In the genomic region with DNA sequence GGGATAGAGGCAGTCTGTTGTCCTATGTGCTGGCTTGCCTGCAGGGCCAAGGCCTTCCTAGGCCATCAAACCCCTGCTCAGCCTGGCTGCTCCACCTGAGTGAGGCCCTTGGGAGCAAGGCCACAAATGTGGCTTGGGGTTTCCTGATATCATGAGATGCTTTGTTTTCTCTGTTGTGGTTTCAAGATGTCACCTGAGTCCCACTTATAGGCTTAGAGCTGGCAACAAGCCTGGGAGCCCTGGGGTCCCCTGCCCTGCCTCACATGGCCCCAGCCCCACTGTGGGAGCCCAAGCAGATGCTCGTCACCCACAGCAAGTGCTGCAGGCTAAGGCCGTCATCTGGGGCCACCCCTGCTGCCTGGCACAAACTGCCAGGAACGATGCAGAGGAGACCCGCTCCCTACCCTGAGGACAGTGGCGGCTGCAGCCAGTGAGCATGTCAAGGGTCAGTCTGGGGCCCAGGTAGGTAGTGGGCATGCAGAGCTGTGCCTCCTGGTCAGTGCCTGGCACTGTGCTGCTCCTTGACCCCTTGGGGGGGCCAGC, we compare ENCODE assay signal across 11 cellular contexts.
DNase-seq lines count a peak whose midpoint lies in the region; ATAC-seq and TF ChIP-seq lines count a peak whose summit lies in the region.
"Had no signal": no experiment of that assay in that cellular context is flagged by ENCODE, and none has a peak within 500 bp of the region (broad histone marks: within the 10 kb centered on the region; RNA-seq: fewer than 3 reads in every experiment).

No MANE protein-coding gene starts in this region.

- intact Hi-C loops in Right ventricle myocardium superior (cut with DNase I) (no loop called here), left ventricle myocardium inferior (cut with micrococcal nuclease) (no loop called here), CD14-positive monocyte (cut with micrococcal nuclease) (no loop called here)

- ATAC-seq in Right ventricle myocardium superior (ENCODE audit: poor library complexity) = no peak
- peak; percentile 60 for ATAC-seq in T-helper 17 cell
- no peak for ATAC-seq in left lobe of liver
- ATAC-seq in HG02981 (IDR thresholded peaks at IDR 0.05; ENCODE audit: unreplicated experiment) = no peak
- ATAC-seq: natural killer cell had no signal

- H3K27me3 Mint-ChIP-seq in T-helper 17 cell (no peaks in the 10 kb centered on the region), CD14-positive monocyte (ENCODE audit: low read depth in 3 of 3) (peaks cover 3 to 12% (median 11%) of the 10 kb centered on the region in 3 donors)

- H3K4me3 ChIP-seq in left ventricle myocardium inferior (no peak overlapping the region), suprapubic skin (no peak overlapping the region)
- H3K4me3 ChIP-seq: MG63 had no signal

- no peak for TF ChIP-seq EP300 in suprapubic skin (IDR thresholded peaks at IDR 0.05)

- no CpG with 5 or more reads among the region's 5 CpGs for WGBS in suprapubic skin

- H3K27ac ChIP-seq in left ventricle myocardium inferior (replicated peaks) (no peak overlapping the region), suprapubic skin (no peak overlapping the region)

- H3K9me3 Mint-ChIP-seq in CD14-positive monocyte = peaks cover 0 to 3% (median 0%) of the 10 kb centered on the region in 7 donors
- H3K9me3 Mint-ChIP-seq: natural killer cell had no signal

- H3K27me3 ChIP-seq in left ventricle myocardium inferior (ENCODE audit: low read depth) = no peaks in the 10 kb centered on the region
- H3K27me3 ChIP-seq in suprapubic skin = no peaks in the 10 kb centered on the region
- H3K27me3 ChIP-seq: MG63 had no signal

- no peak for TF ChIP-seq POLR2A in suprapubic skin (IDR thresholded peaks at IDR 0.05)

- H3K4me1 ChIP-seq in left ventricle myocardium inferior (peaks cover 35% of the 10 kb centered on the region), suprapubic skin (peaks cover 36% of the 10 kb centered on the region)

- H3K4me1 Mint-ChIP-seq in T-helper 17 cell = peaks cover 25% of the 10 kb centered on the region
- H3K4me1 Mint-ChIP-seq in CD14-positive monocyte = peaks cover 26% of the 10 kb centered on the region

- H3K9me3 ChIP-seq in left ventricle myocardium inferior (replicated peaks) (no peaks in the 10 kb centered on the region), T-helper 17 cell (ENCODE audit: control insufficient read depth, low read length, poor library complexity, severe bottlenecking) (no peaks in the 10 kb centered on the region), suprapubic skin (no peaks in the 10 kb centered on the region)
- H3K9me3 ChIP-seq: MG63 had no signal

- H3K4me3 Mint-ChIP-seq in T-helper 17 cell (no peak overlapping the region), CD14-positive monocyte (no peak overlapping the region)
- H3K4me3 Mint-ChIP-seq: natural killer cell had no signal

- DNase-seq in Right ventricle myocardium superior (peak; percentile 23), left ventricle myocardium inferior (no peak), T-helper 17 cell (peak in 1 of 3 donors; percentile 6), left lobe of liver (ENCODE audit: low spot score) (peak; percentile 33), suprapubic skin (ENCODE audit: low spot score in 2 of 2) (peak; percentile 50 to 60), CD14-positive monocyte (ENCODE audit: low spot score) (no peak), ecto neural progenitor cell (ENCODE audit: low spot score) (no peak)
- DNase-seq: MG63; stimulated activated CD4-positive, alpha-beta T cell treated with anti-CD3 and anti-CD28 coated beads, Interleukin-12 subunit alpha, Interleukin-12 subunit beta, amount 100 ng/mL, for 4 hours had no signal

- TF ChIP-seq CTCF in left ventricle myocardium inferior (IDR thresholded peaks at IDR 0.05; ENCODE audit: borderline replicate concordance) (no peak), suprapubic skin (IDR thresholded peaks at IDR 0.05) (no peak), CD14-positive monocyte (IDR thresholded peaks at IDR 0.05) (no peak)

- no peak overlapping the region for H3K27ac Mint-ChIP-seq in T-helper 17 cell
- no peak overlapping the region for H3K27ac Mint-ChIP-seq in CD14-positive monocyte
- H3K27ac Mint-ChIP-seq: natural killer cell had no signal

- H3K36me3 ChIP-seq in left ventricle myocardium inferior (no peaks in the 10 kb centered on the region), suprapubic skin (no peaks in the 10 kb centered on the region)
- H3K36me3 ChIP-seq: MG63 had no signal

- peaks cover 3% of the 10 kb centered on the region for H3K36me3 Mint-ChIP-seq in T-helper 17 cell (ENCODE audit: low read depth)
- peaks cover 54 to 63% of the 10 kb centered on the region in 2 donors for H3K36me3 Mint-ChIP-seq in CD14-positive monocyte
- H3K36me3 Mint-ChIP-seq: natural killer cell had no signal

Comparison
In these comparisons a context has a peak if more than half of its experiments do, and no peak if none do; other contexts are left out.
1. DNase-seq: peak in Right ventricle myocardium superior (single experiment), left lobe of liver (single experiment) and suprapubic skin (2 of 2); none in left ventricle myocardium inferior (single experiment), CD14-positive monocyte (single experiment) and ecto neural progenitor cell (single experiment).